29 cellular contexts compared by ENCODE assay signal in the genomic region with DNA sequence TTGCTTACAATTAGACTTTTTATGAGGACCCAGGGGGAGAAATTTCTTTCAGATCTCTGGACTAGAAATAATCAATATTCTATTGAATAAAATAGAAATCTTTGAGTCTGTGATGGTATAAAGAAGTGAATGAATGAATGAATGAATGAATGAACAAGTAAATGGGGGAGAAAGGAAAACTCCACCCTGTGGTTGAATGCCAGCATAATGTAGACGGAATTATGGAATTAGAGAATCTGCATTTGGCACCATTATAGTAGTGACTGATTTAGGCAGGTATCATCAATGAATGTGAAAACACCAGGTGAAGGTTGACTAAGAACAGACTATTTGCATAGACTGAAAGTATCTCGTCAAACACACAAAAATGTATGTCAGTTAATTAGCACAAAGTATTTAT.
"Had no signal": no experiment of that assay in that cellular context is flagged by ENCODE, and none has a peak within 500 bp of the region (broad histone marks: within the 10 kb centered on the region; RNA-seq: fewer than 3 reads in every experiment).

No MANE protein-coding gene starts in this region.

- H3K9me3 Mint-ChIP-seq: dendritic cell treated with granulocyte-macrophage colony-stimulating factor and Interleukin-4, amounts not matched to agents 40 ng/mL and 50 ng/mL, for 4 days; effector memory CD8-positive, alpha-beta T cell had no signal

- H3K9me3 ChIP-seq: colonic mucosa, esophagus muscularis mucosa, esophagus squamous epithelium, gastrocnemius medialis, gastroesophageal sphincter, heart left ventricle, heart right ventricle had no signal

- H3K27me3 Mint-ChIP-seq: dendritic cell treated with granulocyte-macrophage colony-stimulating factor and Interleukin-4, amounts not matched to agents 40 ng/mL and 50 ng/mL, for 4 days; effector memory CD8-positive, alpha-beta T cell had no signal

- ATAC-seq: effector memory CD8-positive, alpha-beta T cell; esophagus mucosa; foreskin keratinocyte; gastrocnemius medialis; gastroesophageal sphincter; heart left ventricle; heart right ventricle had no signal

- H3K4me1 Mint-ChIP-seq: endodermal cell had no signal

- H3K4me1 ChIP-seq: colonic mucosa, esophagus squamous epithelium, foreskin keratinocyte, gastroesophageal sphincter had no signal

- H3K4me3 ChIP-seq: colonic mucosa, coronary artery, dorsolateral prefrontal cortex, esophagus muscularis mucosa, esophagus squamous epithelium, gastrocnemius medialis, gastroesophageal sphincter, heart left ventricle, heart right ventricle had no signal

- FAIRE-seq: colon, endometrium, endothelial cell of umbilical vein, frontal cortex had no signal

- H3K36me3 ChIP-seq: colonic mucosa, gastrocnemius medialis had no signal

- DNase-seq: colonic mucosa; cortex of kidney; dermis blood vessel endothelial cell; dorsolateral prefrontal cortex; effector CD4-positive, alpha-beta T cell; effector CD8-positive, alpha-beta T cell; effector memory CD4-positive, alpha-beta T cell; effector memory CD8-positive, alpha-beta T cell; endodermal cell; erythroblast; esophagus squamous epithelium; foreskin fibroblast; foreskin keratinocyte; foreskin melanocyte; gastrocnemius medialis; glutamatergic neuron; head of caudate nucleus; heart left ventricle; heart right ventricle had no signal

- H3K4me3 Mint-ChIP-seq: dendritic cell treated with granulocyte-macrophage colony-stimulating factor and Interleukin-4, amounts not matched to agents 40 ng/mL and 50 ng/mL, for 4 days; effector memory CD8-positive, alpha-beta T cell; endodermal cell had no signal

- H3K27ac ChIP-seq: colonic mucosa, dorsolateral prefrontal cortex, epithelial cell of prostate, esophagus muscularis mucosa, esophagus squamous epithelium, foreskin keratinocyte, gastrocnemius medialis, gastroesophageal sphincter, heart left ventricle, heart right ventricle had no signal

- H3K27me3 ChIP-seq: colonic mucosa, dorsolateral prefrontal cortex, esophagus muscularis mucosa, esophagus squamous epithelium, foreskin keratinocyte, gastrocnemius medialis, gastroesophageal sphincter, heart left ventricle, heart right ventricle had no signal

- H3K27ac Mint-ChIP-seq: dendritic cell treated with granulocyte-macrophage colony-stimulating factor and Interleukin-4, amounts not matched to agents 40 ng/mL and 50 ng/mL, for 4 days; effector memory CD8-positive, alpha-beta T cell; endodermal cell had no signal
